8 cellular contexts compared by ENCODE assay signal in the genomic region with DNA sequence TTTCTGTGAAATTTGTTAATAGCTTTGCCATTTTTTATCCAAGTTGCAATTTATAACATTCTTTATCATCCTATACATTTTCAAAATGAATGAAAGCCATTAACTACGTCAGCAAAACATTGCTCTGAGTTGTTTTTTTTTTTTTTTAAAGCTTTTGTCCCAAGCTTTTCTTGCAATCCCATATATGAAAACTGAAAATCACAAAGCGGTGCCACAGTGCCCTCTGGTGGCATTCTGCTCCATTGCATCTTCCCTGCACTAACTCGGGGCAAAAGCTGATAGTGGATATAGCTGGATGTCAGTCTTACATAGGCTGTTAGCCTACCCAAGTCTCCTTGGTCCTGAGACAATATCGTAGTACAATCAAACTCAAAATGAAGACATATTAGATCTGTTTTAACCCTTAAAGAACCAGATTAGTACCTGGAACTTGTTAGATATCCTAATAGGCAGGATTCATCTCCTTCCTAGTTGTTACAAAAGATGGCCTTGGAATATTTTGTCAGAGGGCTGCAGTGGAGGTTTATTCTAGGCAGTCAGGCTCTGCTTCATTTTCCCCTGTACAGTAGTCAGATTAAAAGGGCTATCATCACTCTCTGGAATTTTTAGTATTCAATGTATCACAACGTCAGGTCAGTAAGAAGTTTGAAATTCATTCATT.
DNase-seq lines count a peak whose midpoint lies in the region; ATAC-seq and TF ChIP-seq lines count a peak whose summit lies in the region.

No MANE protein-coding gene starts in this region.

- H3K4me1 ChIP-seq in neural progenitor cell, result peaks cover 18% of the 10 kb centered on the region
- H3K4me1 ChIP-seq in transverse colon, result no peaks in the 10 kb centered on the region

- H3K9ac ChIP-seq in neural progenitor cell, result no peak overlapping the region

- TF ChIP-seq CTCF in fibroblast of pulmonary artery (IDR thresholded peaks at IDR 0.05; ENCODE audit: low read length, missing control alignments), result peak; percentile 93
- peak; percentile 98 for TF ChIP-seq CTCF in neural progenitor cell (IDR thresholded peaks at IDR 0.05)
- TF ChIP-seq CTCF in transverse colon (IDR thresholded peaks at IDR 0.05), result peak; percentile 59 to 90 (median 84)

- intact Hi-C loops in transverse colon (cut with DNase I; ENCODE audit: low total_unique reads), result no loop called here

- peak; percentile 71 for ATAC-seq in GM19397 (IDR thresholded peaks at IDR 0.05; ENCODE audit: unreplicated experiment)
- peak; percentile 76 for ATAC-seq in HG03469 (IDR thresholded peaks at IDR 0.05; ENCODE audit: unreplicated experiment)

- TF ChIP-seq EP300 in transverse colon (IDR thresholded peaks at IDR 0.05; ENCODE audit: low read depth), result no peak

- no peaks in the 10 kb centered on the region for H3K79me2 ChIP-seq in neural progenitor cell (ENCODE audit: low read depth)

- no peaks in the 10 kb centered on the region for H3F3A ChIP-seq in neural progenitor cell (ENCODE audit: low read depth)

- H3K36me3 Mint-ChIP-seq in neural progenitor cell, result no peaks in the 10 kb centered on the region

- H3K27ac ChIP-seq in neural progenitor cell (no peak overlapping the region), transverse colon (no peak overlapping the region)

- WGBS in transverse colon (ENCODE audit: low coverage in 1 of 2), 2 donors, result 21 to 25% methylated on average over 5 of the region's 5 CpGs

- H3K27ac Mint-ChIP-seq in neural progenitor cell, result no peak overlapping the region

- no peaks in the 10 kb centered on the region for H3K27me3 Mint-ChIP-seq in neural progenitor cell (ENCODE audit: insufficient read depth, low read depth)

- H3K4me2 ChIP-seq in neural progenitor cell, result no peak overlapping the region

- H3K36me3 ChIP-seq in neural progenitor cell, result no peaks in the 10 kb centered on the region
- no peaks in the 10 kb centered on the region for H3K36me3 ChIP-seq in transverse colon

- no peak for TF ChIP-seq POLR2A in transverse colon (IDR thresholded peaks at IDR 0.05)

- no peak overlapping the region for H3K4me3 Mint-ChIP-seq in neural progenitor cell

- DNase-seq in Caki2 (ENCODE audit: low read depth), result peak; percentile 54
- DNase-seq in NCI-H82 (lab: John Stamatoyannopoulos, UW), result peak; percentile 66
- peak; percentile 11 for DNase-seq in activated T-cell treated with anti-CD3 and anti-CD28 coated beads for 4 hours
- DNase-seq in fibroblast of pulmonary artery (ENCODE audit: low read depth), result peak; percentile 67
- DNase-seq in neural progenitor cell (ENCODE audit: low spot score), result peak; percentile 70
- DNase-seq in transverse colon, result peak; percentile 50

- H4K20me1 ChIP-seq in neural progenitor cell (ENCODE audit: low read depth), result no peaks in the 10 kb centered on the region

- peak overlapping the region; percentile 80 for H2AFZ ChIP-seq in neural progenitor cell (replicated peaks)

- H3K9me3 ChIP-seq in neural progenitor cell (ENCODE audit: low read depth) (no peaks in the 10 kb centered on the region), transverse colon (no peaks in the 10 kb centered on the region)

- no peak overlapping the region for H3K4me3 ChIP-seq in fibroblast of pulmonary artery (replicated peaks; ENCODE audit: low read depth, low read length)
- no peak overlapping the region for H3K4me3 ChIP-seq in neural progenitor cell
- no peak overlapping the region for H3K4me3 ChIP-seq in transverse colon

- H3K4me1 Mint-ChIP-seq in neural progenitor cell, result no peaks in the 10 kb centered on the region

- in situ Hi-C loops in Caki2 (cut with HindIII; ENCODE audit: low pct_unique_long_range_greater_than_20kb, low sequenced_read_pairs) (no loop called here), transverse colon (cut with MboI; ENCODE audit: low pct_ligation_motif_present in 1 of 4, low pct_unique_long_range_greater_than_20kb in 1 of 4, low sequenced_read_pairs in 3 of 4) (no loop called here)

- H3K27me3 ChIP-seq in neural progenitor cell, result no peaks in the 10 kb centered on the region
- H3K27me3 ChIP-seq in transverse colon, result no peaks in the 10 kb centered on the region

- no peaks in the 10 kb centered on the region for H3K9me3 Mint-ChIP-seq in neural progenitor cell

Comparison
In these comparisons a context has a peak if more than half of its experiments do, and no peak if none do; other contexts are left out.
1. DNase-seq: peak in every context shown above with its lines; median percentile 70 in neural progenitor cell; 67 in fibroblast of pulmonary artery; 66 in NCI-H82; 54 in Caki2; 50 in transverse colon; 11 in activated T-cell treated with anti-CD3 and anti-CD28 coated beads for 4 hours.